In genomic region chr7:151689196-151689971, GRCh38 we compare ENCODE assay signal across 8 cellular contexts.
DNase-seq lines count a peak whose midpoint lies in the region; ATAC-seq, FAIRE-seq and TF ChIP-seq lines count a peak whose summit lies in the region.
"Had no signal": no experiment of that assay in that cellular context is flagged by ENCODE, and none has a peak within 500 bp of the region (broad histone marks: within the 10 kb centered on the region; RNA-seq: fewer than 3 reads in every experiment).

No MANE protein-coding gene starts in this region.

- no peaks in the 10 kb centered on the region for H3K27me3 ChIP-seq in thyroid gland
- H3K27me3 ChIP-seq in CD8-positive, alpha-beta T cell (ENCODE audit: insufficient read depth, low read length) = no peaks in the 10 kb centered on the region

- ATAC-seq in left ventricle myocardium superior = peak; percentile 69
- no peak for ATAC-seq in CD8-positive, alpha-beta T cell
- ATAC-seq: natural killer cell had no signal

- no peaks in the 10 kb centered on the region for H3K9me3 ChIP-seq in thyroid gland
- H3K9me3 ChIP-seq in CD8-positive, alpha-beta T cell (ENCODE audit: low read length) = no peaks in the 10 kb centered on the region

- no peaks in the 10 kb centered on the region for H3K27me3 Mint-ChIP-seq in CD8-positive, alpha-beta T cell (ENCODE audit: low read depth)

- H3K4me3 Mint-ChIP-seq in CD8-positive, alpha-beta T cell = no peak overlapping the region
- H3K4me3 Mint-ChIP-seq: natural killer cell had no signal

- H3K36me3 Mint-ChIP-seq in CD8-positive, alpha-beta T cell = no peaks in the 10 kb centered on the region
- H3K36me3 Mint-ChIP-seq: natural killer cell had no signal

- no peaks in the 10 kb centered on the region for H3K36me3 ChIP-seq in thyroid gland
- H3K36me3 ChIP-seq in CD8-positive, alpha-beta T cell (ENCODE audit: insufficient read depth, low read length) = no peaks in the 10 kb centered on the region

- CTCF ChIA-PET in CD8-positive, alpha-beta T cell (lab: Charles Lee) = no interaction called here

- no peaks in the 10 kb centered on the region for H3K9me3 Mint-ChIP-seq in CD8-positive, alpha-beta T cell
- H3K9me3 Mint-ChIP-seq: natural killer cell had no signal

- TF ChIP-seq CTCF in thyroid gland (IDR thresholded peaks at IDR 0.05) (no peak), D721Med (IDR thresholded peaks at IDR 0.05; ENCODE audit: insufficient read depth, missing control alignments) (no peak)
- no peak for TF ChIP-seq CTCF in CD8-positive, alpha-beta T cell (IDR thresholded peaks at IDR 0.05)

- TF ChIP-seq POLR2A in thyroid gland (IDR thresholded peaks at IDR 0.05) = peak in 1 of 2 donors; percentile 49

- peaks cover 10 to 34% of the 10 kb centered on the region in 2 donors for H3K4me1 ChIP-seq in thyroid gland
- H3K4me1 ChIP-seq in CD8-positive, alpha-beta T cell (ENCODE audit: insufficient read depth, low read length) = no peaks in the 10 kb centered on the region

- POLR2A ChIA-PET in CD8-positive, alpha-beta T cell (lab: Charles Lee) = no interaction called here

- H3K27ac ChIP-seq in thyroid gland = peak overlapping the region in 1 of 3 donors; percentile 17
- H3K27ac ChIP-seq in CD8-positive, alpha-beta T cell (ENCODE audit: low read depth, low read length) = no peak overlapping the region

- DNase-seq in NCI-H1417 (lab: John Stamatoyannopoulos, UW) (peak; percentile 93 to 99 (median 98)), SW480 (ENCODE audit: low spot score) (peak; percentile 43), left ventricle myocardium superior (peak; percentile 80), thyroid gland (peak; percentile 83 to 90), D721Med (ENCODE audit: insufficient read length, low spot score) (no peak), T1000 (lab: John Stamatoyannopoulos, UW) (no peak)
- no peak for DNase-seq in CD8-positive, alpha-beta T cell
- DNase-seq: natural killer cell had no signal

- 57 to 64% methylated on average over 10 to 19 of the region's 22 CpGs for WGBS in thyroid gland, 2 donors

- intact Hi-C loops in left ventricle myocardium superior (cut with micrococcal nuclease) = no loop called here
- intact Hi-C loops in thyroid gland (cut with DNase I) = no loop called here
- intact Hi-C loops in CD8-positive, alpha-beta T cell (cut with DNase I, micrococcal nuclease) = no loop called here

- no peak overlapping the region for H3K4me3 ChIP-seq in thyroid gland (replicated peaks in 1 of 3)
- no peak overlapping the region for H3K4me3 ChIP-seq in CD8-positive, alpha-beta T cell (ENCODE audit: low read depth, low read length)

- FAIRE-seq in D721Med (lab: Jason Lieb, UNC) = no peak

- H3K4me1 Mint-ChIP-seq in CD8-positive, alpha-beta T cell (ENCODE audit: low read depth) = peaks cover 6% of the 10 kb centered on the region

- no peak overlapping the region for H3K27ac Mint-ChIP-seq in CD8-positive, alpha-beta T cell
- H3K27ac Mint-ChIP-seq: natural killer cell had no signal

Comparison
In these comparisons a context has a peak if more than half of its experiments do, and no peak if none do; other contexts are left out.
1. DNase-seq: peak in NCI-H1417 (3 of 3), SW480 (single experiment), left ventricle myocardium superior (single experiment) and thyroid gland (2 of 2); none in D721Med (single experiment), T1000 (single experiment) and CD8-positive, alpha-beta T cell (0 of 7).